In genomic region chr6:123402052-123402451, GRCh38 we compare ENCODE assay signal across 11 cellular contexts.
DNase-seq lines count a peak whose midpoint lies in the region; ATAC-seq and TF ChIP-seq lines count a peak whose summit lies in the region.
"Had no signal": no experiment of that assay in that cellular context is flagged by ENCODE, and none has a peak within 500 bp of the region (broad histone marks: within the 10 kb centered on the region; RNA-seq: fewer than 3 reads in every experiment).

No MANE protein-coding gene starts in this region.

- no peak overlapping the region for H3K4me3 Mint-ChIP-seq in activated naive CD8-positive, alpha-beta T cell treated with anti-CD3 and anti-CD28 coated beads, Interleukin-2, amount 50 U/mL, for 24 hours
- no peak overlapping the region for H3K4me3 Mint-ChIP-seq in mesothelial cell of epicardium
- H3K4me3 Mint-ChIP-seq: CD4-positive, alpha-beta memory T cell had no signal

- POLR2A ChIA-PET in OCI-LY7 (lab: Charles Lee), result no interaction called here

- no peak overlapping the region for H3K4me2 ChIP-seq in OCI-LY7 (ENCODE audit: low read length)
- no peak overlapping the region for H3K4me2 ChIP-seq in mammary epithelial cell (ENCODE audit: insufficient read depth, low read depth, low read length)

- no peaks in the 10 kb centered on the region for H3K27me3 ChIP-seq in mammary epithelial cell (ENCODE audit: insufficient read depth, low read length)
- H3K27me3 ChIP-seq: thyroid gland had no signal

- H2AFZ ChIP-seq in OCI-LY7 (ENCODE audit: low read length) (peak overlapping the region; percentile 48; the same call in 1 of the 2 replicates), mammary epithelial cell (ENCODE audit: low read depth, low read length) (no peak overlapping the region)

- H4K20me1 ChIP-seq in OCI-LY7 (ENCODE audit: insufficient read depth, low read length) (no peaks in the 10 kb centered on the region), mammary epithelial cell (ENCODE audit: insufficient read depth, low read length) (no peaks in the 10 kb centered on the region)

- CTCF ChIA-PET in OCI-LY7 (lab: Charles Lee; ENCODE audit: unreplicated experiment), result no interaction called here
- CTCF ChIA-PET in mammary epithelial cell (lab: Charles Lee; ENCODE audit: low non-redundant PET), result no interaction called here

- H3K4me1 ChIP-seq in OCI-LY7 (ENCODE audit: insufficient read depth, low read length, poor library complexity, severe bottlenecking) (no peaks in the 10 kb centered on the region), mammary epithelial cell (ENCODE audit: insufficient read depth, low read length) (no peaks in the 10 kb centered on the region)
- H3K4me1 ChIP-seq: thyroid gland had no signal

- no peaks in the 10 kb centered on the region for H3K36me3 Mint-ChIP-seq in activated naive CD8-positive, alpha-beta T cell treated with anti-CD3 and anti-CD28 coated beads, Interleukin-2, amount 50 U/mL, for 24 hours (ENCODE audit: low read depth)
- no peaks in the 10 kb centered on the region for H3K36me3 Mint-ChIP-seq in mesothelial cell of epicardium
- H3K36me3 Mint-ChIP-seq: CD4-positive, alpha-beta memory T cell had no signal

- H3K79me2 ChIP-seq in OCI-LY7 (ENCODE audit: insufficient read depth, low read depth, low read length) (no peaks in the 10 kb centered on the region), mammary epithelial cell (ENCODE audit: insufficient read depth, low read length) (no peaks in the 10 kb centered on the region)

- no peaks in the 10 kb centered on the region for H3K27me3 Mint-ChIP-seq in activated naive CD8-positive, alpha-beta T cell treated with anti-CD3 and anti-CD28 coated beads, Interleukin-2, amount 50 U/mL, for 24 hours
- no peaks in the 10 kb centered on the region for H3K27me3 Mint-ChIP-seq in mesothelial cell of epicardium (ENCODE audit: low read depth)
- H3K27me3 Mint-ChIP-seq: CD4-positive, alpha-beta memory T cell had no signal

- intact Hi-C loops in OCI-LY7 (cut with micrococcal nuclease; ENCODE audit: unreplicated experiment), result no loop called here
- intact Hi-C loops in mammary epithelial cell (cut with micrococcal nuclease), result no loop called here

- ATAC-seq in GM18502 (IDR thresholded peaks at IDR 0.05; ENCODE audit: poor library complexity, unreplicated experiment) (peak; percentile 99), GM21390 (IDR thresholded peaks at IDR 0.05; ENCODE audit: unreplicated experiment) (peak; percentile 97), HG03095 (IDR thresholded peaks at IDR 0.05; ENCODE audit: unreplicated experiment) (peak; percentile 82)
- ATAC-seq in activated naive CD8-positive, alpha-beta T cell treated with anti-CD3 and anti-CD28 coated beads, Interleukin-2, amount 50 U/mL, for 24 hours, result no peak

- H3K9ac ChIP-seq in mammary epithelial cell (ENCODE audit: insufficient read depth, low read length), result no peak overlapping the region

- H3K36me3 ChIP-seq in OCI-LY7 (ENCODE audit: insufficient read depth, low read length), result no peaks in the 10 kb centered on the region
- no peaks in the 10 kb centered on the region for H3K36me3 ChIP-seq in mammary epithelial cell (ENCODE audit: insufficient read depth, low read length)
- H3K36me3 ChIP-seq: thyroid gland had no signal

- H3K9me2 ChIP-seq in OCI-LY7 (ENCODE audit: insufficient read depth, low read length), result no peaks in the 10 kb centered on the region

- H3K9me3 ChIP-seq in OCI-LY7 (ENCODE audit: low read length) (no peaks in the 10 kb centered on the region), mammary epithelial cell (replicated peaks; ENCODE audit: insufficient read depth, low read length) (no peaks in the 10 kb centered on the region)
- H3K9me3 ChIP-seq: thyroid gland had no signal

- BruUV-seq in OCI-LY7 (replicated peaks; lab: Mats Ljungman, UMichigan), result no TSS peak
- BruUV-seq in mammary epithelial cell (replicated peaks; lab: Mats Ljungman, UMichigan), result no TSS peak

- H3K27ac ChIP-seq in OCI-LY7 (ENCODE audit: low read depth, low read length, poor library complexity, severe bottlenecking) (no peak overlapping the region), mammary epithelial cell (ENCODE audit: insufficient read depth, low read depth, low read length) (no peak overlapping the region)
- H3K27ac ChIP-seq: thyroid gland had no signal

- TF ChIP-seq CTCF in OCI-LY7 (conservative IDR thresholded peaks at IDR 0.05; ENCODE audit: low read length), result no peak
- TF ChIP-seq CTCF in mammary epithelial cell (conservative IDR thresholded peaks at IDR 0.05 in 1 of 2, IDR thresholded peaks at IDR 0.05 in 1 of 2; ENCODE audit: extremely low read depth in 1 of 2, insufficient read depth in 1 of 2, low read depth in 1 of 2, low read length in 2 of 2), result no peak
- TF ChIP-seq CTCF in mesothelial cell of epicardium (IDR thresholded peaks at IDR 0.05; ENCODE audit: unreplicated experiment), result no peak

- in situ Hi-C loops in mammary epithelial cell (cut with MboI; ENCODE audit: low sequenced_read_pairs in 2 of 2), result no loop called here

- DNase-seq in OCI-LY7 (ENCODE audit: low spot score), result peak; percentile 0
- DNase-seq in mammary epithelial cell, result no peak
- DNase-seq in activated naive CD8-positive, alpha-beta T cell treated with anti-CD3 and anti-CD28 coated beads, Interleukin-2, amount 50 U/mL, for 24 hours, result no peak
- DNase-seq in HUDEP-2 (lab: John Stamatoyannopoulos, UW; ENCODE audit: unreplicated experiment in 76 of 76), result no peak
- DNase-seq in mesothelial cell of epicardium (ENCODE audit: low spot score in 2 of 2, unreplicated experiment in 2 of 2), result no peak
- DNase-seq: CD4-positive, alpha-beta memory T cell; NCI-H187; thyroid gland had no signal

- no peaks in the 10 kb centered on the region for H3K4me1 Mint-ChIP-seq in activated naive CD8-positive, alpha-beta T cell treated with anti-CD3 and anti-CD28 coated beads, Interleukin-2, amount 50 U/mL, for 24 hours
- H3K4me1 Mint-ChIP-seq in mesothelial cell of epicardium, result no peaks in the 10 kb centered on the region
- H3K4me1 Mint-ChIP-seq: CD4-positive, alpha-beta memory T cell had no signal

- no peaks in the 10 kb centered on the region for H3K9me3 Mint-ChIP-seq in activated naive CD8-positive, alpha-beta T cell treated with anti-CD3 and anti-CD28 coated beads, Interleukin-2, amount 50 U/mL, for 24 hours
- H3K9me3 Mint-ChIP-seq in mesothelial cell of epicardium, result no peaks in the 10 kb centered on the region

- dilution Hi-C loops in mammary epithelial cell (cut with HindIII; ENCODE audit: low sequenced_read_pairs), result no loop called here

- no peak overlapping the region for H3K27ac Mint-ChIP-seq in activated naive CD8-positive, alpha-beta T cell treated with anti-CD3 and anti-CD28 coated beads, Interleukin-2, amount 50 U/mL, for 24 hours
- no peak overlapping the region for H3K27ac Mint-ChIP-seq in mesothelial cell of epicardium

- H3K4me3 ChIP-seq in OCI-LY7 (ENCODE audit: low read depth, low read length, poor library complexity, severe bottlenecking) (no peak overlapping the region), mammary epithelial cell (replicated peaks in 1 of 3; ENCODE audit: insufficient read depth in 1 of 3, low read depth in 2 of 3, low read length in 3 of 3) (no peak overlapping the region)
- H3K4me3 ChIP-seq: thyroid gland had no signal

- 28% methylated on average over 2 of the region's 2 CpGs for WGBS in mammary epithelial cell (ENCODE audit: low coverage, missing lambda C conversion rate)
